In the genomic region with DNA sequence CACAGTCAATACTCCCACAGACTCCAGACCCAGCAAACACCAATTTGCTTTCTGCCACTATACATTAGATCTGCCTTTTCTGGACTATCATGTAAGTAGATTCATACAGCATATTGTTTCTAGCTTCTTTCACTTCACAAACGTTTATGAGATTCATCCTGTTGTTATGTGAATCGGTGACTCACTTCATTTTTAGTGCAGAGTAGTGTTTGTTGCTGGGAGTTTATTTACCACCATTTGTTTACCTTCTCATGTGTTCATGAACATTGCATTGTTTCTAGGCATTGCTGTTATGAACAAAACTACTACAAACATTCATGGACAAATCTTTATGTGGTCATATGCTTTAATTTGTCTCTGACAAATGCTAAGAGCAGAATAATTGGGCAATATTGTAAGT, we compare ENCODE assay signal across 24 cellular contexts.
"Had no signal": no experiment of that assay in that cellular context is flagged by ENCODE, and none has a peak within 500 bp of the region (broad histone marks: within the 10 kb centered on the region; RNA-seq: fewer than 3 reads in every experiment).

No MANE protein-coding gene starts in this region.

- FAIRE-seq: endothelial cell of umbilical vein, islet of Langerhans had no signal

- H3K4me1 Mint-ChIP-seq: naive thymus-derived CD4-positive, alpha-beta T cell had no signal

- H3K27ac Mint-ChIP-seq: endodermal cell; naive thymus-derived CD4-positive, alpha-beta T cell; nephron progenitor cell had no signal

- ATAC-seq: gastrocnemius medialis; heart right ventricle; naive thymus-derived CD4-positive, alpha-beta T cell; psoas muscle; right lobe of liver had no signal

- H3K4me3 Mint-ChIP-seq: endodermal cell; naive thymus-derived CD4-positive, alpha-beta T cell; nephron progenitor cell had no signal

- H3K27ac ChIP-seq: coronary artery, gastrocnemius medialis, heart right ventricle, psoas muscle, right lobe of liver, spleen, stomach, thoracic aorta, transverse colon had no signal

- H3K36me3 ChIP-seq: gastrocnemius medialis, heart right ventricle, right lobe of liver, spleen, stomach, thoracic aorta, transverse colon had no signal

- H3K9me3 ChIP-seq: gastrocnemius medialis, psoas muscle, right lobe of liver, stomach, thoracic aorta, transverse colon had no signal

- H3K4me1 ChIP-seq: gastrocnemius medialis, psoas muscle, right lobe of liver had no signal

- H3K4me3 ChIP-seq: coronary artery, gastrocnemius medialis, heart right ventricle, psoas muscle, right lobe of liver, spleen, stomach, thoracic aorta, transverse colon had no signal

- H3K27me3 ChIP-seq: right lobe of liver had no signal

- DNase-seq: effector CD4-positive, alpha-beta T cell; erythroblast; gastrocnemius medialis; heart right ventricle; hypothalamus; kidney glomerular epithelial cell; naive thymus-derived CD4-positive, alpha-beta T cell; nephron progenitor cell; psoas muscle; retina; right lobe of liver; spleen; stimulated activated CD4-positive, alpha-beta T cell treated with anti-CD3 and anti-CD28 coated beads, Interleukin-15, amount 100 ng/mL, for 24 hours; stimulated activated CD4-positive, alpha-beta T cell treated with anti-CD3 and anti-CD28 coated beads, Interleukin-1b, Interleukin-23, amount 100 ng/mL, for 48 hours; stimulated activated CD4-positive, alpha-beta T cell treated with anti-CD3 and anti-CD28 coated beads, Interleukin-4, amount 100 ng/mL, for 24 hours; stimulated activated naive CD4-positive, alpha-beta T cell; stomach; substantia nigra; transverse colon had no signal

- H3K9me3 Mint-ChIP-seq: endodermal cell, nephron progenitor cell had no signal
